8 cellular contexts compared by ENCODE assay signal in the genomic region with DNA sequence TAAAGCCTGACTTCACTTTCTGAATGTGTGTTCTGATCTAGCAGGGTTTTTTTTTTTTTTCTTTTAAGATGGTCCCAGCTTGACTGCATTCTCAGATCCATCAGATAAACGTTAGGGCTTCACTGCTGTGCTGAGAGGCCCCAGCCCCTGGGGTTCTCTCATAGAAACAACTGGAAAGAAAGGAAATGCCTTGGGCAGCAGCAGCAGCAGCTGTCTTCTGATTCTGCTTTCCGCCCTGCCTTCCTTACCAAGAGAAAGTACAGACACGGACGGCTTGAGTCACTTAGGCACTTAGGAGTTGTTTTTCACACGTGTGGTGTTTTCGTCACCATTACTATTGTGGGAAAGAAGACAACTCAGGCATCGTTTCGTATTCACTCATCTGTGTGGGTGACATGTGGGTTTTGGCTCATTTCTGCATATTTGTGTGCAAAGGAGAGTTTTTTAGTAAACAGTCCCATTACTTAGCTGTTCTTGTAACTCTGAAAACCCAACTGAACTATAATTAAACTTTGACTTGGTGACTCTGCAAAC.
A peak's percentile ranks its signal among the peaks of the same experiment; 100 is the strongest.
DNase-seq lines count a peak whose midpoint lies in the region; ATAC-seq, FAIRE-seq and TF ChIP-seq lines count a peak whose summit lies in the region.

No MANE protein-coding gene starts in this region.

- peak in 4 of 5 experiments; percentile 38 to 99 (median 65) for DNase-seq in T-helper 2 cell
- peak; percentile 92 for DNase-seq in brain pericyte (ENCODE audit: low read depth, low spot score)
- no peak for DNase-seq in left lobe of liver (ENCODE audit: low spot score)
- DNase-seq in stimulated activated CD4-positive, alpha-beta T cell treated with anti-CD3 and anti-CD28 coated beads, Interleukin-4, amount 100 ng/mL, for 24 hours: peak; percentile 87
- DNase-seq in D721Med (ENCODE audit: insufficient read length, low spot score): no peak
- no peak for DNase-seq in HTR-8/SVneo (ENCODE audit: insufficient read length, low spot score)

- ATAC-seq in GM18508 (IDR thresholded peaks at IDR 0.05; ENCODE audit: insufficient read depth, unreplicated experiment) (peak; percentile 62), HG02943 (IDR thresholded peaks at IDR 0.05; ENCODE audit: low read depth, unreplicated experiment) (peak; percentile 86), left lobe of liver (peak; percentile 7)

- FAIRE-seq in D721Med (lab: Jason Lieb, UNC) (no peak), HTR-8/SVneo (lab: Jason Lieb, UNC) (no peak)

- TF ChIP-seq CTCF in D721Med (IDR thresholded peaks at IDR 0.05; ENCODE audit: insufficient read depth, missing control alignments): no peak

Comparison
In these comparisons a context has a peak if more than half of its experiments do, and no peak if none do; other contexts are left out.
1. ATAC-seq: peak in every context shown above with its lines; median percentile 86 in HG02943; 62 in GM18508; 7 in left lobe of liver.
2. DNase-seq: peak in T-helper 2 cell (4 of 5), brain pericyte (single experiment) and stimulated activated CD4-positive, alpha-beta T cell treated with anti-CD3 and anti-CD28 coated beads, Interleukin-4, amount 100 ng/mL, for 24 hours (single experiment); none in left lobe of liver (single experiment), D721Med (single experiment) and HTR-8/SVneo (single experiment).